Comparison of ENCODE assay signal across 1 cellular context in the genomic region with DNA sequence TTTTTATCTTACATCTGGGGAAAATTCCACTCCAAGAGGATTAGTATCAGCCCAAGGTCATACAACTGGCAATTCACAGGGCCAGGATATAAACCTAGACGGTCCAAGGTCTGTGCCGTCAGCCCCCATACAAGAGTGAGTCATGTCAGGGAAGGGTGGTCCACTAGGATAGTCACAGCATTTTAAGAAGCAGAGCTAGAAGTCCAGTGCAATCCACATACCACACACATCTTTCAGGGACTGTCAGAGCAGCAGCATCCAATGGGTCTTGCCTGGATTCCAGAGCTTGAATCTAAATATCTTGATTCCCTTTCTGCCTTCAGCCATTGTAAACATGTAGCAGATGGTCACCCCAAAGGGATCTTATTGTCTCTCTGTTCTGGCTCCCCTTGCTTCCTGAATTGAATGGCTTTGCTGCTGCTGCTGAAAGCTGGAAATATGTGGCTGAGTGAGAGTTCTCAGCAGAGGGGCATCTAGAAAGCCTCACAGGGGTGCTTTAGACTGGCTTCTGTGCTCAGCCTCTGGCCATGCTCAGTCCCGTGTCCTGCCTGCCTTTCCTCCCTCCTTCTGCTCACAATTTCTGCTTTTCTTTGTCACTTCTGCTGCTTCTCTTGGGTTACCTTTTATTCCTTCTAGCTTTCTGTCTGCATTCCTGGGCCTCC.
TF ChIP-seq lines count a peak whose summit lies in the region.

No MANE protein-coding gene starts in this region.

TF ChIP-seq in K562, 482 proteins besides CTCF, POLR2A, EP300 and RAD21:
- no peak for TF ChIP-seq BRD4 (IDR thresholded peaks at IDR 0.05)
